Comparison of ENCODE assay signal across 8 cellular contexts in genomic region chr1:244603498-244603897, GRCh38. TPM values are rescaled to one million over a fixed set of nuclear protein-coding genes. Genes with fewer than 3 reads are reported as not detected.
DNase-seq lines count a peak whose midpoint lies in the region; ATAC-seq and TF ChIP-seq lines count a peak whose summit lies in the region.

No MANE protein-coding gene starts in this region.

- H3K9me3 ChIP-seq in right atrium auricular region = no peaks in the 10 kb centered on the region

- no peak overlapping the region for H3K27ac ChIP-seq in right atrium auricular region

- DNase-seq in right atrium auricular region (ENCODE audit: low spot score) = no peak
- DNase-seq in cardiac septum (ENCODE audit: low spot score) = no peak
- peak; percentile 69 for DNase-seq in NCI-H2171 treated with DMSO at 0.1 percent for 48 hours (lab: John Stamatoyannopoulos, UW)
- peak; percentile 34 for DNase-seq in central memory CD4-positive, alpha-beta T cell
- DNase-seq in midbrain (lab: John Stamatoyannopoulos, UW) = peak; percentile 24
- no peak for DNase-seq in mucosa of gallbladder (ENCODE audit: low spot score)

- no peaks in the 10 kb centered on the region for H3K27me3 ChIP-seq in right atrium auricular region

- peak; percentile 86 to 89 for TF ChIP-seq CTCF in right atrium auricular region (IDR thresholded peaks at IDR 0.05)

- no peak for ATAC-seq in HG03135 (IDR thresholded peaks at IDR 0.05; ENCODE audit: unreplicated experiment)
- no peak for ATAC-seq in GM18498 (IDR thresholded peaks at IDR 0.05; ENCODE audit: unreplicated experiment)

- H3K4me3 ChIP-seq in right atrium auricular region = no peak overlapping the region

- intact Hi-C loops in cardiac septum (cut with DNase I) = loop anchor here (1.0 to 5.0 kb wide), 2 partner anchors 193 to 439 kb away; no protein-coding TSS in a partner anchor

- H3K4me1 ChIP-seq in right atrium auricular region = no peaks in the 10 kb centered on the region

- H3K36me3 ChIP-seq in right atrium auricular region = no peaks in the 10 kb centered on the region

RNA-seq across cellular contexts. Expression of gene DESI2, which starts 49.4 kb away (rescaled TPM):
- total RNA-seq in right atrium auricular region = 10 to 100 TPM; 26.8 to 29.1 TPM
- 23.0 TPM for total RNA-seq in cardiac septum
- 20.1 TPM for total RNA-seq in mucosa of gallbladder

Comparison
In these comparisons a context has a peak if more than half of its experiments do, and no peak if none do; other contexts are left out.
1. DNase-seq: peak in NCI-H2171 treated with DMSO at 0.1 percent for 48 hours (single experiment), central memory CD4-positive, alpha-beta T cell (single experiment) and midbrain (single experiment); none in right atrium auricular region (single experiment), cardiac septum (single experiment) and mucosa of gallbladder (single experiment).